ENCODE assay signal across 3 cellular contexts in the genomic region with DNA sequence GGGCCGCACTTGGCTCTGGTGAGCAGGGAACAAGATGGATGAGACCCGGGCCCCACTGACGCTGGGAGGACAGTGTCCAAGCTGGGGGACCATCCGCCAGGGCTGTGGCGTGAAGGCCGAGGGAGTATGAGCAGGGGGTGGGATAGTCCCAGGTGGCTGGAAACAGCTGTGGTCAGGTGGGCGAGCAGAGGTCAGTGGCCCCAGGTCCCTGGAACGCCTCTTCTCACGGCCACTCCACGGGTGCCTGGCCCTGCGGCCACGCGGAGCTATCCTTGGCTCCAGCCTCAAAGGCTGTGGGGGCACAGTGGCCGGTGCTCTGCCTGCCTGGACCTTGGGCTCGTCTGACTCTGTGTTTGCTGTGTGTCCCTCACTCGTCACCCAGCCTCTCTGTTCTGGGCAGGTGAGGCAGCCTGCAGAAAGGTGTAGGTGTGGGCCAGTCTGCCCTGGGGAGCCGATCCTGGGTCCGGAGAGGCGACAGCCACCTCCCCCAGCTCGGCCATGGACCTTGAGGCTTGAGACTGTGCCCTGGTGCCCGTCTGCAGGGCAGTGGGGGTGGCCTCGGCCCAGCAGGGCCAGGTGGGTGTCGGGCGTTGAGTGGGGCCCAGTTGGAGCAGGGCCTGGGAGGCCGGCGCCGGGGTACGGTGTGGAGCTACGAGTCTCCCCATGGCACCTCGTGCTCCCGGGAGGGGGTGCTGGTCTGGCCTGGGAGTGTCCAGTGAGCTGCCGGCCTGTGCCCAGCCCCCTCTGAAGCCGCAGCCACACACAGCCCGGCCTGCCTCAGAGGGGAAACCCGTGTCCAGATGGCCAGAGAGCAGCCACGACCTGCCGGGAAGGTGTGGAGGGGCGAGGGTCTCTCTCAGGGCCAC.
TF ChIP-seq lines count a peak whose summit lies in the region.

No MANE protein-coding gene starts in this region.

TF ChIP-seq in SK-N-SH treated with all-trans-retinoic acid at 6 μM for 48 hours, 23 proteins besides CTCF, POLR2A, EP300 and RAD21 (continued from another document):
- TF ChIP-seq, protein P1, sequence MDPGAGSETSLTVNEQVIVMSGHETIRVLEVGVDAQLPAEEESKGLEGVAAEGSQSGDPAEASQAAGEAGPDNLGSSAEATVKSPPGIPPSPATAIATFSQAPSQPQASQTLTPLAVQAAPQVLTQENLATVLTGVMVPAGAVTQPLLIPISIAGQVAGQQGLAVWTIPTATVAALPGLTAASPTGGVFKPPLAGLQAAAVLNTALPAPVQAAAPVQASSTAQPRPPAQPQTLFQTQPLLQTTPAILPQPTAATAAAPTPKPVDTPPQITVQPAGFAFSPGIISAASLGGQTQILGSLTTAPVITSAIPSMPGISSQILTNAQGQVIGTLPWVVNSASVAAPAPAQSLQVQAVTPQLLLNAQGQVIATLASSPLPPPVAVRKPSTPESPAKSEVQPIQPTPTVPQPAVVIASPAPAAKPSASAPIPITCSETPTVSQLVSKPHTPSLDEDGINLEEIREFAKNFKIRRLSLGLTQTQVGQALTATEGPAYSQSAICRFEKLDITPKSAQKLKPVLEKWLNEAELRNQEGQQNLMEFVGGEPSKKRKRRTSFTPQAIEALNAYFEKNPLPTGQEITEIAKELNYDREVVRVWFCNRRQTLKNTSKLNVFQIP (CRISPR knock-in tag; IDR thresholded peaks at IDR 0.05; ENCODE audit: borderline replicate concordance, low read depth), result no peak
- TF ChIP-seq BACH2 (CRISPR knock-in tag; IDR thresholded peaks at IDR 0.05; ENCODE audit: borderline replicate concordance), result no peak
- TF ChIP-seq ZNF565 (CRISPR knock-in tag; conservative IDR thresholded peaks at IDR 0.05; ENCODE audit: low read depth), result no peak
- TF ChIP-seq ZFP30 (CRISPR knock-in tag; IDR thresholded peaks at IDR 0.05), result no peak

TF ChIP-seq in SK-N-SH, 30 proteins besides CTCF, POLR2A, EP300 and RAD21 (continued from another document):
- TF ChIP-seq RXRA (IDR thresholded peaks at IDR 0.05; ENCODE audit: borderline replicate concordance, low read depth), result no peak
- no peak for TF ChIP-seq GATA2 (CRISPR knock-in tag; IDR thresholded peaks at IDR 0.05)

TF ChIP-seq in K562, 482 proteins besides CTCF, POLR2A, EP300 and RAD21 (continued from another document):
- TF ChIP-seq, protein P2, sequence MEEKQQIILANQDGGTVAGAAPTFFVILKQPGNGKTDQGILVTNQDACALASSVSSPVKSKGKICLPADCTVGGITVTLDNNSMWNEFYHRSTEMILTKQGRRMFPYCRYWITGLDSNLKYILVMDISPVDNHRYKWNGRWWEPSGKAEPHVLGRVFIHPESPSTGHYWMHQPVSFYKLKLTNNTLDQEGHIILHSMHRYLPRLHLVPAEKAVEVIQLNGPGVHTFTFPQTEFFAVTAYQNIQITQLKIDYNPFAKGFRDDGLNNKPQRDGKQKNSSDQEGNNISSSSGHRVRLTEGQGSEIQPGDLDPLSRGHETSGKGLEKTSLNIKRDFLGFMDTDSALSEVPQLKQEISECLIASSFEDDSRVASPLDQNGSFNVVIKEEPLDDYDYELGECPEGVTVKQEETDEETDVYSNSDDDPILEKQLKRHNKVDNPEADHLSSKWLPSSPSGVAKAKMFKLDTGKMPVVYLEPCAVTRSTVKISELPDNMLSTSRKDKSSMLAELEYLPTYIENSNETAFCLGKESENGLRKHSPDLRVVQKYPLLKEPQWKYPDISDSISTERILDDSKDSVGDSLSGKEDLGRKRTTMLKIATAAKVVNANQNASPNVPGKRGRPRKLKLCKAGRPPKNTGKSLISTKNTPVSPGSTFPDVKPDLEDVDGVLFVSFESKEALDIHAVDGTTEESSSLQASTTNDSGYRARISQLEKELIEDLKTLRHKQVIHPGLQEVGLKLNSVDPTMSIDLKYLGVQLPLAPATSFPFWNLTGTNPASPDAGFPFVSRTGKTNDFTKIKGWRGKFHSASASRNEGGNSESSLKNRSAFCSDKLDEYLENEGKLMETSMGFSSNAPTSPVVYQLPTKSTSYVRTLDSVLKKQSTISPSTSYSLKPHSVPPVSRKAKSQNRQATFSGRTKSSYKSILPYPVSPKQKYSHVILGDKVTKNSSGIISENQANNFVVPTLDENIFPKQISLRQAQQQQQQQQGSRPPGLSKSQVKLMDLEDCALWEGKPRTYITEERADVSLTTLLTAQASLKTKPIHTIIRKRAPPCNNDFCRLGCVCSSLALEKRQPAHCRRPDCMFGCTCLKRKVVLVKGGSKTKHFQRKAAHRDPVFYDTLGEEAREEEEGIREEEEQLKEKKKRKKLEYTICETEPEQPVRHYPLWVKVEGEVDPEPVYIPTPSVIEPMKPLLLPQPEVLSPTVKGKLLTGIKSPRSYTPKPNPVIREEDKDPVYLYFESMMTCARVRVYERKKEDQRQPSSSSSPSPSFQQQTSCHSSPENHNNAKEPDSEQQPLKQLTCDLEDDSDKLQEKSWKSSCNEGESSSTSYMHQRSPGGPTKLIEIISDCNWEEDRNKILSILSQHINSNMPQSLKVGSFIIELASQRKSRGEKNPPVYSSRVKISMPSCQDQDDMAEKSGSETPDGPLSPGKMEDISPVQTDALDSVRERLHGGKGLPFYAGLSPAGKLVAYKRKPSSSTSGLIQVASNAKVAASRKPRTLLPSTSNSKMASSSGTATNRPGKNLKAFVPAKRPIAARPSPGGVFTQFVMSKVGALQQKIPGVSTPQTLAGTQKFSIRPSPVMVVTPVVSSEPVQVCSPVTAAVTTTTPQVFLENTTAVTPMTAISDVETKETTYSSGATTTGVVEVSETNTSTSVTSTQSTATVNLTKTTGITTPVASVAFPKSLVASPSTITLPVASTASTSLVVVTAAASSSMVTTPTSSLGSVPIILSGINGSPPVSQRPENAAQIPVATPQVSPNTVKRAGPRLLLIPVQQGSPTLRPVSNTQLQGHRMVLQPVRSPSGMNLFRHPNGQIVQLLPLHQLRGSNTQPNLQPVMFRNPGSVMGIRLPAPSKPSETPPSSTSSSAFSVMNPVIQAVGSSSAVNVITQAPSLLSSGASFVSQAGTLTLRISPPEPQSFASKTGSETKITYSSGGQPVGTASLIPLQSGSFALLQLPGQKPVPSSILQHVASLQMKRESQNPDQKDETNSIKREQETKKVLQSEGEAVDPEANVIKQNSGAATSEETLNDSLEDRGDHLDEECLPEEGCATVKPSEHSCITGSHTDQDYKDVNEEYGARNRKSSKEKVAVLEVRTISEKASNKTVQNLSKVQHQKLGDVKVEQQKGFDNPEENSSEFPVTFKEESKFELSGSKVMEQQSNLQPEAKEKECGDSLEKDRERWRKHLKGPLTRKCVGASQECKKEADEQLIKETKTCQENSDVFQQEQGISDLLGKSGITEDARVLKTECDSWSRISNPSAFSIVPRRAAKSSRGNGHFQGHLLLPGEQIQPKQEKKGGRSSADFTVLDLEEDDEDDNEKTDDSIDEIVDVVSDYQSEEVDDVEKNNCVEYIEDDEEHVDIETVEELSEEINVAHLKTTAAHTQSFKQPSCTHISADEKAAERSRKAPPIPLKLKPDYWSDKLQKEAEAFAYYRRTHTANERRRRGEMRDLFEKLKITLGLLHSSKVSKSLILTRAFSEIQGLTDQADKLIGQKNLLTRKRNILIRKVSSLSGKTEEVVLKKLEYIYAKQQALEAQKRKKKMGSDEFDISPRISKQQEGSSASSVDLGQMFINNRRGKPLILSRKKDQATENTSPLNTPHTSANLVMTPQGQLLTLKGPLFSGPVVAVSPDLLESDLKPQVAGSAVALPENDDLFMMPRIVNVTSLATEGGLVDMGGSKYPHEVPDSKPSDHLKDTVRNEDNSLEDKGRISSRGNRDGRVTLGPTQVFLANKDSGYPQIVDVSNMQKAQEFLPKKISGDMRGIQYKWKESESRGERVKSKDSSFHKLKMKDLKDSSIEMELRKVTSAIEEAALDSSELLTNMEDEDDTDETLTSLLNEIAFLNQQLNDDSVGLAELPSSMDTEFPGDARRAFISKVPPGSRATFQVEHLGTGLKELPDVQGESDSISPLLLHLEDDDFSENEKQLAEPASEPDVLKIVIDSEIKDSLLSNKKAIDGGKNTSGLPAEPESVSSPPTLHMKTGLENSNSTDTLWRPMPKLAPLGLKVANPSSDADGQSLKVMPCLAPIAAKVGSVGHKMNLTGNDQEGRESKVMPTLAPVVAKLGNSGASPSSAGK (IDR thresholded peaks at IDR 0.05), result no peak
- TF ChIP-seq TBP (optimal IDR thresholded peaks at IDR 0.05; ENCODE audit: low read depth, low read length) (no peak), STAT5B (CRISPR knock-in tag; IDR thresholded peaks at IDR 0.05) (no peak), ZNF121 (CRISPR knock-in tag; conservative IDR thresholded peaks at IDR 0.05) (no peak), ZNF764 (CRISPR knock-in tag; IDR thresholded peaks at IDR 0.05; ENCODE audit: low read depth) (no peak), MECOM (CRISPR knock-in tag; IDR thresholded peaks at IDR 0.05) (no peak), ZFP36 (IDR thresholded peaks at IDR 0.05; ENCODE audit: low read depth, low read length, partially characterized antibody) (peak; percentile 52), GABPB2 (CRISPR knock-in tag; conservative IDR thresholded peaks at IDR 0.05) (no peak), PHF20 (IDR thresholded peaks at IDR 0.05; ENCODE audit: partially characterized antibody) (no peak), PCBP1 (IDR thresholded peaks at IDR 0.05; ENCODE audit: low read depth, low read length, poor library complexity, severe bottlenecking) (peak; percentile 22), CREB1 (IDR thresholded peaks at IDR 0.05) (no peak), CREB1 (CRISPR knock-in tag; IDR thresholded peaks at IDR 0.05) (no peak), GABPB1 (CRISPR knock-in tag; IDR thresholded peaks at IDR 0.05) (0 out of 2 replicates have a peak, but pooled peaks have one; percentile 21), SRSF7 (optimal IDR thresholded peaks at IDR 0.05; ENCODE audit: low read depth, low read length) (no peak), ZNF444 (CRISPR knock-in tag; IDR thresholded peaks at IDR 0.05) (no peak)
- TF ChIP-seq, protein P3, sequence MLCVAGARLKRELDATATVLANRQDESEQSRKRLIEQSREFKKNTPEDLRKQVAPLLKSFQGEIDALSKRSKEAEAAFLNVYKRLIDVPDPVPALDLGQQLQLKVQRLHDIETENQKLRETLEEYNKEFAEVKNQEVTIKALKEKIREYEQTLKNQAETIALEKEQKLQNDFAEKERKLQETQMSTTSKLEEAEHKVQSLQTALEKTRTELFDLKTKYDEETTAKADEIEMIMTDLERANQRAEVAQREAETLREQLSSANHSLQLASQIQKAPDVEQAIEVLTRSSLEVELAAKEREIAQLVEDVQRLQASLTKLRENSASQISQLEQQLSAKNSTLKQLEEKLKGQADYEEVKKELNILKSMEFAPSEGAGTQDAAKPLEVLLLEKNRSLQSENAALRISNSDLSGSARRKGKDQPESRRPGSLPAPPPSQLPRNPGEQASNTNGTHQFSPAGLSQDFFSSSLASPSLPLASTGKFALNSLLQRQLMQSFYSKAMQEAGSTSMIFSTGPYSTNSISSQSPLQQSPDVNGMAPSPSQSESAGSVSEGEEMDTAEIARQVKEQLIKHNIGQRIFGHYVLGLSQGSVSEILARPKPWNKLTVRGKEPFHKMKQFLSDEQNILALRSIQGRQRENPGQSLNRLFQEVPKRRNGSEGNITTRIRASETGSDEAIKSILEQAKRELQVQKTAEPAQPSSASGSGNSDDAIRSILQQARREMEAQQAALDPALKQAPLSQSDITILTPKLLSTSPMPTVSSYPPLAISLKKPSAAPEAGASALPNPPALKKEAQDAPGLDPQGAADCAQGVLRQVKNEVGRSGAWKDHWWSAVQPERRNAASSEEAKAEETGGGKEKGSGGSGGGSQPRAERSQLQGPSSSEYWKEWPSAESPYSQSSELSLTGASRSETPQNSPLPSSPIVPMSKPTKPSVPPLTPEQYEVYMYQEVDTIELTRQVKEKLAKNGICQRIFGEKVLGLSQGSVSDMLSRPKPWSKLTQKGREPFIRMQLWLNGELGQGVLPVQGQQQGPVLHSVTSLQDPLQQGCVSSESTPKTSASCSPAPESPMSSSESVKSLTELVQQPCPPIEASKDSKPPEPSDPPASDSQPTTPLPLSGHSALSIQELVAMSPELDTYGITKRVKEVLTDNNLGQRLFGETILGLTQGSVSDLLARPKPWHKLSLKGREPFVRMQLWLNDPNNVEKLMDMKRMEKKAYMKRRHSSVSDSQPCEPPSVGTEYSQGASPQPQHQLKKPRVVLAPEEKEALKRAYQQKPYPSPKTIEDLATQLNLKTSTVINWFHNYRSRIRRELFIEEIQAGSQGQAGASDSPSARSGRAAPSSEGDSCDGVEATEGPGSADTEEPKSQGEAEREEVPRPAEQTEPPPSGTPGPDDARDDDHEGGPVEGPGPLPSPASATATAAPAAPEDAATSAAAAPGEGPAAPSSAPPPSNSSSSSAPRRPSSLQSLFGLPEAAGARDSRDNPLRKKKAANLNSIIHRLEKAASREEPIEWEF (CRISPR knock-in tag; IDR thresholded peaks at IDR 0.05), result no peak
- TF ChIP-seq, protein P4, sequence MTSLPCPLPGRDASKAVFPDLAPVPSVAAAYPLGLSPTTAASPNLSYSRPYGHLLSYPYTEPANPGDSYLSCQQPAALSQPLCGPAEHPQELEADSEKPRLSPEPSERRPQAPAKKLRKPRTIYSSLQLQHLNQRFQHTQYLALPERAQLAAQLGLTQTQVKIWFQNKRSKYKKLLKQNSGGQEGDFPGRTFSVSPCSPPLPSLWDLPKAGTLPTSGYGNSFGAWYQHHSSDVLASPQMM (CRISPR knock-in tag; IDR thresholded peaks at IDR 0.05), result no peak
- TF ChIP-seq, protein P5, sequence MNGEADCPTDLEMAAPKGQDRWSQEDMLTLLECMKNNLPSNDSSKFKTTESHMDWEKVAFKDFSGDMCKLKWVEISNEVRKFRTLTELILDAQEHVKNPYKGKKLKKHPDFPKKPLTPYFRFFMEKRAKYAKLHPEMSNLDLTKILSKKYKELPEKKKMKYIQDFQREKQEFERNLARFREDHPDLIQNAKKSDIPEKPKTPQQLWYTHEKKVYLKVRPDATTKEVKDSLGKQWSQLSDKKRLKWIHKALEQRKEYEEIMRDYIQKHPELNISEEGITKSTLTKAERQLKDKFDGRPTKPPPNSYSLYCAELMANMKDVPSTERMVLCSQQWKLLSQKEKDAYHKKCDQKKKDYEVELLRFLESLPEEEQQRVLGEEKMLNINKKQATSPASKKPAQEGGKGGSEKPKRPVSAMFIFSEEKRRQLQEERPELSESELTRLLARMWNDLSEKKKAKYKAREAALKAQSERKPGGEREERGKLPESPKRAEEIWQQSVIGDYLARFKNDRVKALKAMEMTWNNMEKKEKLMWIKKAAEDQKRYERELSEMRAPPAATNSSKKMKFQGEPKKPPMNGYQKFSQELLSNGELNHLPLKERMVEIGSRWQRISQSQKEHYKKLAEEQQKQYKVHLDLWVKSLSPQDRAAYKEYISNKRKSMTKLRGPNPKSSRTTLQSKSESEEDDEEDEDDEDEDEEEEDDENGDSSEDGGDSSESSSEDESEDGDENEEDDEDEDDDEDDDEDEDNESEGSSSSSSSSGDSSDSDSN (IDR thresholded peaks at IDR 0.05; ENCODE audit: borderline replicate concordance in 1 of 2, low read depth in 2 of 2, low read length in 2 of 2), result peak in 1 of 2 experiments; percentile 66; a peak in 1 of 4 replicates
- TF ChIP-seq, protein P6, sequence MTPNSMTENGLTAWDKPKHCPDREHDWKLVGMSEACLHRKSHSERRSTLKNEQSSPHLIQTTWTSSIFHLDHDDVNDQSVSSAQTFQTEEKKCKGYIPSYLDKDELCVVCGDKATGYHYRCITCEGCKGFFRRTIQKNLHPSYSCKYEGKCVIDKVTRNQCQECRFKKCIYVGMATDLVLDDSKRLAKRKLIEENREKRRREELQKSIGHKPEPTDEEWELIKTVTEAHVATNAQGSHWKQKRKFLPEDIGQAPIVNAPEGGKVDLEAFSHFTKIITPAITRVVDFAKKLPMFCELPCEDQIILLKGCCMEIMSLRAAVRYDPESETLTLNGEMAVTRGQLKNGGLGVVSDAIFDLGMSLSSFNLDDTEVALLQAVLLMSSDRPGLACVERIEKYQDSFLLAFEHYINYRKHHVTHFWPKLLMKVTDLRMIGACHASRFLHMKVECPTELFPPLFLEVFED (CRISPR knock-in tag; conservative IDR thresholded peaks at IDR 0.05), result no peak
- TF ChIP-seq, protein P7, sequence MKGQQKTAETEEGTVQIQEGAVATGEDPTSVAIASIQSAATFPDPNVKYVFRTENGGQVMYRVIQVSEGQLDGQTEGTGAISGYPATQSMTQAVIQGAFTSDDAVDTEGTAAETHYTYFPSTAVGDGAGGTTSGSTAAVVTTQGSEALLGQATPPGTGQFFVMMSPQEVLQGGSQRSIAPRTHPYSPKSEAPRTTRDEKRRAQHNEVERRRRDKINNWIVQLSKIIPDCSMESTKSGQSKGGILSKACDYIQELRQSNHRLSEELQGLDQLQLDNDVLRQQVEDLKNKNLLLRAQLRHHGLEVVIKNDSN (CRISPR knock-in tag; IDR thresholded peaks at IDR 0.05), result no peak
